In genomic region chr7:72818663-72819366, GRCh38 we compare ENCODE assay signal across 18 cellular contexts.
"Had no signal": no experiment of that assay in that cellular context is flagged by ENCODE, and none has a peak within 500 bp of the region (broad histone marks: within the 10 kb centered on the region; RNA-seq: fewer than 3 reads in every experiment).

No MANE protein-coding gene starts in this region.

- DNase-seq: activated B cell treated with CpG ODN at 0.5 μM for 24 hours; activated CD4-positive, alpha-beta T cell treated with anti-CD3 and anti-CD28 coated beads for 48 hours; activated CD8-positive, alpha-beta T cell treated with anti-CD3 and anti-CD28 coated beads for 36 hours; activated gamma-delta T cell; activated T-cell treated with anti-CD3 and anti-CD28 coated beads, Interleukin-2, amount 50 U/mL, for 4 hours; amygdala; body of pancreas; central memory CD4-positive, alpha-beta T cell; effector CD4-positive, alpha-beta T cell; foreskin keratinocyte; mesendoderm; right lobe of liver; spleen; thyroid gland; uterus had no signal

- H3K27me3 Mint-ChIP-seq: activated B cell treated with CpG ODN at 0.5 μM for 24 hours; activated CD8-positive, alpha-beta T cell treated with anti-CD3 and anti-CD28 coated beads for 36 hours; activated naive CD8-positive, alpha-beta T cell had no signal

- H3K4me3 ChIP-seq: body of pancreas, coronary artery, prostate gland, right lobe of liver, spleen, thyroid gland, uterus had no signal

- H3K4me3 Mint-ChIP-seq: activated B cell treated with CpG ODN at 0.5 μM for 24 hours; activated CD8-positive, alpha-beta T cell treated with anti-CD3 and anti-CD28 coated beads for 36 hours; activated naive CD8-positive, alpha-beta T cell; activated T-cell treated with anti-CD3 and anti-CD28 coated beads, Interleukin-2, amount 50 U/mL, for 4 hours had no signal

- H3K9me3 Mint-ChIP-seq: activated B cell treated with CpG ODN at 0.5 μM for 24 hours; activated CD8-positive, alpha-beta T cell treated with anti-CD3 and anti-CD28 coated beads for 36 hours; activated T-cell treated with anti-CD3 and anti-CD28 coated beads, Interleukin-2, amount 50 U/mL, for 4 hours had no signal

- H3K27me3 ChIP-seq: body of pancreas, foreskin keratinocyte, right lobe of liver, spleen, thyroid gland, uterus had no signal

- H3K27ac Mint-ChIP-seq: activated B cell treated with CpG ODN at 0.5 μM for 24 hours; activated CD8-positive, alpha-beta T cell treated with anti-CD3 and anti-CD28 coated beads for 36 hours; activated naive CD8-positive, alpha-beta T cell had no signal

- ATAC-seq: activated CD8-positive, alpha-beta T cell treated with anti-CD3 and anti-CD28 coated beads for 36 hours; activated T-cell treated with anti-CD3 and anti-CD28 coated beads, Interleukin-2, amount 50 U/mL, for 4 hours; body of pancreas; foreskin keratinocyte; right lobe of liver had no signal

- H3K27ac ChIP-seq: body of pancreas, coronary artery, foreskin keratinocyte, prostate gland, right lobe of liver, spleen, thyroid gland, uterus had no signal
